Comparison of ENCODE assay signal across 10 cellular contexts in genomic region chrX:53049127-53049517, GRCh38. TPM values are rescaled to one million over a fixed set of nuclear protein-coding genes. Genes with fewer than 3 reads are reported as not detected.
DNase-seq lines count a peak whose midpoint lies in the region; ATAC-seq and TF ChIP-seq lines count a peak whose summit lies in the region.
"Had no signal": no experiment of that assay in that cellular context is flagged by ENCODE, and none has a peak within 500 bp of the region (broad histone marks: within the 10 kb centered on the region; RNA-seq: fewer than 3 reads in every experiment).

No MANE protein-coding gene starts in this region.

- peaks cover 0 to 10% of the 10 kb centered on the region in 2 donors for H3K27me3 ChIP-seq in muscle layer of colon (ENCODE audit: control insufficient read depth in 1 of 2, insufficient read depth in 2 of 2, low read length in 2 of 2)
- H3K27me3 ChIP-seq: body of pancreas had no signal

- H3K9me3 ChIP-seq in muscle layer of colon (ENCODE audit: low read length), result no peaks in the 10 kb centered on the region

- H3K36me3 ChIP-seq in muscle layer of colon (ENCODE audit: insufficient read depth, low read length), result no peaks in the 10 kb centered on the region

- H3K27ac Mint-ChIP-seq in activated T-cell treated with anti-CD3 and anti-CD28 coated beads, Interleukin-2, amount 50 U/mL, for 72 hours, result no peak overlapping the region
- no peak overlapping the region for H3K27ac Mint-ChIP-seq in type B pancreatic cell

- no peaks in the 10 kb centered on the region for H3K9me3 Mint-ChIP-seq in activated T-cell treated with anti-CD3 and anti-CD28 coated beads, Interleukin-2, amount 50 U/mL, for 72 hours
- H3K9me3 Mint-ChIP-seq in type B pancreatic cell, result no peaks in the 10 kb centered on the region

- H3K4me3 Mint-ChIP-seq in activated T-cell treated with anti-CD3 and anti-CD28 coated beads, Interleukin-2, amount 50 U/mL, for 72 hours, result peak overlapping the region; percentile 14 to 52
- H3K4me3 Mint-ChIP-seq in type B pancreatic cell, result peak overlapping the region; percentile 88

- H3K4me3 ChIP-seq in cardiac fibroblast (replicated peaks in 1 of 2; ENCODE audit: low read depth in 2 of 2, low read length in 2 of 2) (peak overlapping the region; percentile 65 to 66), muscle layer of colon (ENCODE audit: low read depth in 1 of 2, low read length in 2 of 2) (peak overlapping the region; percentile 30 to 39)
- H3K4me3 ChIP-seq: body of pancreas had no signal

- H3K27ac ChIP-seq in muscle layer of colon (ENCODE audit: low read depth, low read length), result no peak overlapping the region
- H3K27ac ChIP-seq: body of pancreas had no signal

- peaks cover 4% of the 10 kb centered on the region for H3K4me1 ChIP-seq in muscle layer of colon (ENCODE audit: insufficient read depth, low read length)
- H3K4me1 ChIP-seq: body of pancreas had no signal

- no peak for TF ChIP-seq CTCF in cardiac fibroblast (IDR thresholded peaks at IDR 0.05; ENCODE audit: low read depth, low read length)
- no peak for TF ChIP-seq CTCF in type B pancreatic cell (conservative IDR thresholded peaks at IDR 0.05)

- no peak overlapping the region for H3K9ac ChIP-seq in muscle layer of colon (ENCODE audit: low read length)

- peaks cover 23% of the 10 kb centered on the region for H3K27me3 Mint-ChIP-seq in activated T-cell treated with anti-CD3 and anti-CD28 coated beads, Interleukin-2, amount 50 U/mL, for 72 hours (ENCODE audit: low read depth)
- no peaks in the 10 kb centered on the region for H3K27me3 Mint-ChIP-seq in type B pancreatic cell

- no peak for ATAC-seq in activated T-cell treated with anti-CD3 and anti-CD28 coated beads, Interleukin-2, amount 50 U/mL, for 72 hours (replicated peaks in 1 of 2)
- no peak for ATAC-seq in HG03571 (IDR thresholded peaks at IDR 0.05; ENCODE audit: unreplicated experiment)
- ATAC-seq: body of pancreas had no signal

- H3K36me3 Mint-ChIP-seq in activated T-cell treated with anti-CD3 and anti-CD28 coated beads, Interleukin-2, amount 50 U/mL, for 72 hours (ENCODE audit: insufficient read depth in 2 of 2), result no peaks in the 10 kb centered on the region
- H3K36me3 Mint-ChIP-seq in type B pancreatic cell, result no peaks in the 10 kb centered on the region

- no peak for DNase-seq in activated T-cell treated with anti-CD3 and anti-CD28 coated beads, Interleukin-2, amount 50 U/mL, for 72 hours
- no peak for DNase-seq in activated T-cell treated with anti-CD3 and anti-CD28 coated beads, Interleukin-2, amount 50 U/mL, for 48 hours
- no peak for DNase-seq in cardiac fibroblast (ENCODE audit: low read depth in 2 of 2)
- DNase-seq in type B pancreatic cell (ENCODE audit: extremely low spot score, unreplicated experiment), result no peak
- DNase-seq in activated naive CD4-positive, alpha-beta T cell treated with Interleukin-2 at 50 U/mL for 16 hours, result no peak
- no peak for DNase-seq in Ammon's horn (ENCODE audit: low spot score)
- DNase-seq: activated CD4-positive, alpha-beta T cell treated with anti-CD3 and anti-CD28 coated beads for 4 hours; body of pancreas had no signal

- no peaks in the 10 kb centered on the region for H3K4me1 Mint-ChIP-seq in activated T-cell treated with anti-CD3 and anti-CD28 coated beads, Interleukin-2, amount 50 U/mL, for 72 hours (ENCODE audit: low read depth)
- peaks cover 5% of the 10 kb centered on the region for H3K4me1 Mint-ChIP-seq in type B pancreatic cell (ENCODE audit: unreplicated experiment)

RNA-seq across cellular contexts. Expression of gene GPR173, which starts 0.5 kb away (rescaled TPM):
- under 1 TPM; 0.31 to 0.81 TPM for total RNA-seq in activated T-cell treated with anti-CD3 and anti-CD28 coated beads, Interleukin-2, amount 50 U/mL, for 72 hours
- 4.5 and 11.5 TPM in 2 replicates for total RNA-seq in type B pancreatic cell (ENCODE audit: low replicate concordance)

RNA-seq across cellular contexts. Expression of gene TSPYL2, which starts 33.0 kb away (rescaled TPM):
- total RNA-seq in activated T-cell treated with anti-CD3 and anti-CD28 coated beads, Interleukin-2, amount 50 U/mL, for 72 hours, result 10 to 100 TPM; 83.4 to 93.3 TPM
- total RNA-seq in type B pancreatic cell (ENCODE audit: low replicate concordance), result 29.0 and 30.1 TPM in 2 replicates

RNA-seq across cellular contexts. Expression of gene KANTR, which starts 44.8 kb away (rescaled TPM):
- 10 to 100 TPM; 10.8 to 11.4 TPM for total RNA-seq in activated T-cell treated with anti-CD3 and anti-CD28 coated beads, Interleukin-2, amount 50 U/mL, for 72 hours
- 6.1 and 14.4 TPM in 2 replicates for total RNA-seq in type B pancreatic cell (ENCODE audit: low replicate concordance)
